In the genomic region with DNA sequence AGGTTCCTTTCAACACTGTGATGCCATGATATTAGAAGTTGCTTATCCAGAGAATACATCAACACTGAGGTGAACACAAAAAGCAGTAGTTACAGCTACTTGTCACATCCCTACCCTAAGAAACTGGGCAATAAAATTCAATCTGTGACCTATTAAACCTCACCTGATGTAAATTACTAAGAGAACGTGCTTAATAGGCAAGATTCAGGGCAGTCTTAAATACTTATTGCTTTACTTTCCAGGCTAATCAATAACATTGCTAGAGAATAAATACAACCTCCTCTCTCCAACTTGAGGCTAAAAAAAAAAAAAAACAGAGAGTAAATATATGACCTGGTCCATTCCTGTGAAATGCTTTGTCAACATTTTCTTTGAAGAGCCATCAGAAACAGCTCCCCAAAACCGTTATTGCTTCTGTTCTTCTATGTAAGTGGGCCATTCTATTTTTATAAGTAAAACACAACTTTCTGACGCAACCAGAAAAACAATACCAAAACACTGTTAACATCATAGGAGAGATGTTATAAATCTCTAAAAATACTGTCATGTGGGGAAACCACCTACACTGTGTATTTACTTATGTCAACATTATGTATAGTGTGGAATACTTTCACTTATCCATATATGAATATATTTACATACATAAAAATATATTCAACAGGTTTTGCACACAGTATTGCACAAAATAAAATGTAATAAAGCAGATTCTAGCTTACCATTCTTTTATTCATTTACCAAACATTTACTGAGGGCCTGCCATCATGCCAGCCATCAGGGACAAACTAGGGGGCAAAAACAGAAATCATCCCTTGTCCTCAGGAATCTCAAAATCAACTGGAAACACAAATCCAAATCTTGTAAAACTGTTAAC, we compare ENCODE assay signal across 19 cellular contexts. TPM values are rescaled to one million over a fixed set of nuclear protein-coding genes. Genes with fewer than 3 reads are reported as not detected.
DNase-seq lines count a peak whose midpoint lies in the region; ATAC-seq and TF ChIP-seq lines count a peak whose summit lies in the region.
"Had no signal": no experiment of that assay in that cellular context is flagged by ENCODE, and none has a peak within 500 bp of the region (broad histone marks: within the 10 kb centered on the region; RNA-seq: fewer than 3 reads in every experiment).

No MANE protein-coding gene starts in this region.

- no TSS peak for BruUV-seq in PC-9 (replicated peaks; lab: Mats Ljungman, UMichigan)

- H3F3A ChIP-seq in PC-9 (ENCODE audit: insufficient read depth, low read depth) = peaks cover 20% of the 10 kb centered on the region

- intact Hi-C loops in PC-9 (cut with micrococcal nuclease; ENCODE audit: unreplicated experiment) = loop anchor here (10.0 kb wide), 1 partner anchor 321 kb away; no protein-coding TSS in a partner anchor

- peak overlapping the region in 1 of 2 donors; percentile 33 for H3K9ac ChIP-seq in liver (ENCODE audit: low read depth in 1 of 2, low read length in 2 of 2)

- no peak overlapping the region for H3K27ac ChIP-seq in ACC112 (ENCODE audit: low read depth, low read length)
- no peak overlapping the region for H3K27ac ChIP-seq in PC-9
- H3K27ac ChIP-seq in liver (ENCODE audit: low read depth in 1 of 2, low read length in 2 of 2) = peak overlapping the region; percentile 88 to 96
- H3K27ac ChIP-seq: coronary artery, neutrophil, RWPE1, tibial nerve had no signal

- 44% methylated on average over 3 of the region's 3 CpGs for WGBS in liver

- POLR2A ChIA-PET in PC-9 (lab: Charles Lee; ENCODE audit: unreplicated experiment) = no interaction called here

- H3K27me3 ChIP-seq in ACC112 (ENCODE audit: insufficient read depth, low read length) (no peaks in the 10 kb centered on the region), PC-9 (ENCODE audit: insufficient read depth, low read depth) (no peaks in the 10 kb centered on the region), liver (ENCODE audit: control insufficient read depth in 4 of 4, insufficient read depth in 4 of 4, low read length in 3 of 4) (no peaks in the 10 kb centered on the region)
- H3K27me3 ChIP-seq: neutrophil, tibial nerve had no signal

- H3K9me3 ChIP-seq in PC-9 (ENCODE audit: insufficient read depth, low read depth) = no peaks in the 10 kb centered on the region
- H3K9me3 ChIP-seq in liver (ENCODE audit: control insufficient read depth in 4 of 4, low read length in 3 of 4) = no peaks in the 10 kb centered on the region
- H3K9me3 ChIP-seq: neutrophil, tibial nerve had no signal

- no peaks in the 10 kb centered on the region; the same call in 1 of the 2 replicates for H3K9me2 ChIP-seq in PC-9 (ENCODE audit: insufficient read depth)

- H3K4me2 ChIP-seq in PC-9 = peak overlapping the region; percentile 90

- CTCF ChIA-PET in PC-9 (lab: Charles Lee) = no interaction called here

- H3K4me1 ChIP-seq in ACC112 (ENCODE audit: control insufficient read depth, insufficient read depth, low read length, unreplicated experiment) (peaks cover 21% of the 10 kb centered on the region), PC-9 (replicated peaks; ENCODE audit: insufficient read depth) (peaks cover 32% of the 10 kb centered on the region), liver (ENCODE audit: control insufficient read depth in 4 of 4, insufficient read depth in 4 of 4, low read length in 3 of 4) (peaks cover 0 to 37% (median 28%) of the 10 kb centered on the region in 4 donors)

- H3K36me3 ChIP-seq in ACC112 (ENCODE audit: insufficient read depth, low read length) (peaks cover 17% of the 10 kb centered on the region), PC-9 (ENCODE audit: low read depth) (peaks cover 19% of the 10 kb centered on the region), liver (ENCODE audit: control insufficient read depth in 4 of 4, insufficient read depth in 3 of 4, low read depth in 1 of 4, low read length in 3 of 4) (peaks cover 0 to 13% (median 7%) of the 10 kb centered on the region in 4 donors)

- H3K79me2 ChIP-seq in ACC112 (ENCODE audit: control insufficient read depth, insufficient read depth, low read length, unreplicated experiment) = peaks cover 48% of the 10 kb centered on the region
- H3K79me2 ChIP-seq in PC-9 (ENCODE audit: low read depth) = peaks cover 72% of the 10 kb centered on the region

- TF ChIP-seq RAD21 in liver (IDR thresholded peaks at IDR 0.05) = peak in 1 of 2 donors; percentile 4

- H4K20me1 ChIP-seq in PC-9 (ENCODE audit: insufficient read depth) = peaks cover 15% of the 10 kb centered on the region

- peak; percentile 16 for ATAC-seq in GM21529 (IDR thresholded peaks at IDR 0.05; ENCODE audit: unreplicated experiment)

- H3K4me3 ChIP-seq in ACC112 (ENCODE audit: low read depth, low read length) (peak overlapping the region; percentile 90; the same call in 1 of the 2 replicates), PC-9 (peak overlapping the region; percentile 91; the same call in 1 of the 2 replicates), liver (ENCODE audit: low read depth in 1 of 3, low read length in 3 of 3) (no peak overlapping the region)
- H3K4me3 ChIP-seq: tibial nerve had no signal

- TF ChIP-seq CTCF in PC-9 (conservative IDR thresholded peaks at IDR 0.05) (no peak), liver (IDR thresholded peaks at IDR 0.05; ENCODE audit: low read depth, low read length, missing input control) (no peak)

- no peak for DNase-seq in PC-9
- no peak for DNase-seq in retina
- DNase-seq in stimulated activated CD4-positive, alpha-beta T cell treated with anti-CD3 and anti-CD28 coated beads, Interleukin-15, amount 100 ng/mL, for 24 hours = no peak
- DNase-seq in NCI-H2196 (lab: John Stamatoyannopoulos, UW; ENCODE audit: unreplicated experiment) = no peak
- no peak for DNase-seq in GM19240 (ENCODE audit: insufficient read length, low spot score)
- DNase-seq: activated B cell treated with CpG ODN at 0.5 μM for 24 hours; activated effector memory CD4-positive, alpha-beta T cell treated with Interleukin-2 at 50 U/mL for 16 hours; anterior cingulate cortex; COR-L47; NCI-H1930; NCI-H748 treated with DMSO at 0.1 percent for 48 hours; stimulated activated CD4-positive, alpha-beta T cell treated with anti-CD3 and anti-CD28 coated beads, Interleukin-4, amount 100 ng/mL, for 4 hours had no signal

- H2AFZ ChIP-seq in ACC112 (ENCODE audit: low read length, unreplicated experiment) = no peak overlapping the region
- H2AFZ ChIP-seq in PC-9 = no peak overlapping the region

TF ChIP-seq in liver, 16 proteins besides CTCF, POLR2A, EP300 and RAD21:
- TF ChIP-seq FOXA2 (IDR thresholded peaks at IDR 0.05) (peak; percentile 11), ZBTB33 (IDR thresholded peaks at IDR 0.05) (no peak)

RNA-seq across cellular contexts. Expression of gene NKIRAS1, which starts 2.7 kb away (rescaled TPM):
- total RNA-seq in PC-9 (2021) (8.6 and 12.6 TPM in 2 replicates), liver (10 to 100 TPM in 1 of 2 donors, 1 to 10 TPM in 1; 4.6 to 12.6 TPM)
- 10 to 100 TPM in 1 of 2 donors, 1 to 10 TPM in 1; 5.6 to 11.2 TPM for polyA plus RNA-seq in liver

RNA-seq across cellular contexts. Expression of gene RPL15, which starts 2.8 kb away (rescaled TPM):
- 1,784 and 1,876 TPM in 2 replicates for total RNA-seq in PC-9 (2021)
- total RNA-seq in liver = 1,000 to 10,000 TPM in 1 of 2 donors, 100 to 1,000 TPM in 1; 867 to 1,242 TPM
- polyA plus RNA-seq in liver = 1,000 to 10,000 TPM in 1 of 2 donors, 100 to 1,000 TPM in 1; 604 to 1,364 TPM

RNA-seq across cellular contexts. Expression of gene NR1D2, which starts 31.0 kb away (rescaled TPM):
- total RNA-seq in PC-9 (2021) (53.9 and 66.0 TPM in 2 replicates), liver (10 to 100 TPM in 1 of 2 donors, 1 to 10 TPM in 1; 8.8 to 25.5 TPM)
- polyA plus RNA-seq in liver = 1 to 10 TPM; 7.3 to 9.7 TPM

Comparison
In these comparisons a context has a peak if more than half of its experiments do, and no peak if none do; other contexts are left out.
1. H3K27ac ChIP-seq: peak in liver (2 of 2); none in ACC112 (single experiment) and PC-9 (single experiment).
2. H3K4me3 ChIP-seq: peak in ACC112 (single experiment) and PC-9 (single experiment); none in liver (0 of 3).